26 cellular contexts compared by ENCODE assay signal in the genomic region with DNA sequence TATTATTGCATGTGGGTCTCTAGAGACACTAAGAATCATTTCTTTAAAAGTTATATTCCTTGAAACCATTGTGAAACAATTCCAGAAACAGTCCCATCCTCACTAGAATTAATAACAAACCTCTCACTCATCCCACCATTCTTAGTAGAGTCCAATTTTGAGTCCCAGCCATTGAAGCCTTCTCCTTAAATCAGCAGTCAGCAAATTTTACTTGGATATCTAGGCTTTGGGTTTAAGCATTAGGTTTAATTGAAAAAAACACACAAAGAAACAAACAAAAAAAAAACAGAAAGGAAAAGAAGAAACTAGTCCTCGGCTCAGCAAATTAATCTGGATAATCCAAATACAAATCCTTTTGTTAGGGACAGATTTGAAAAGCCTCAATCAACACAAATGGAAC.
"Had no signal": no experiment of that assay in that cellular context is flagged by ENCODE, and none has a peak within 500 bp of the region (broad histone marks: within the 10 kb centered on the region; RNA-seq: fewer than 3 reads in every experiment).

No MANE protein-coding gene starts in this region.

- H3K4me3 ChIP-seq: colonic mucosa, esophagus squamous epithelium, gastrocnemius medialis, heart right ventricle, left lung, lower lobe of right lung, mucosa of descending colon had no signal

- DNase-seq: colonic mucosa; cortex of kidney; effector CD8-positive, alpha-beta T cell; effector memory CD8-positive, alpha-beta T cell; endodermal cell; erythroblast; esophagus squamous epithelium; foreskin fibroblast; foreskin melanocyte; gastrocnemius medialis; glutamatergic neuron; head of caudate nucleus; heart right ventricle; hippocampal formation; left cardiac atrium; left lung; left ventricle myocardium superior; lower lobe of right lung; mesenchymal stem cell; mucosa of descending colon; naive B cell had no signal

- H3K9me3 ChIP-seq: colonic mucosa, esophagus squamous epithelium, gastrocnemius medialis, heart right ventricle, left lung, lower lobe of right lung, mucosa of descending colon had no signal

- H3K4me1 ChIP-seq: colonic mucosa, esophagus squamous epithelium, gastrocnemius medialis, heart right ventricle, left lung, lower lobe of right lung had no signal

- H3K36me3 ChIP-seq: colonic mucosa, esophagus squamous epithelium, gastrocnemius medialis, heart right ventricle, left lung, lower lobe of right lung had no signal

- FAIRE-seq: endometrium, islet of Langerhans, keratinocyte had no signal

- H3K27me3 ChIP-seq: colonic mucosa, esophagus squamous epithelium, gastrocnemius medialis, heart right ventricle, left lung had no signal

- ATAC-seq: effector memory CD8-positive, alpha-beta T cell; esophagus mucosa; gastrocnemius medialis; heart right ventricle; left cardiac atrium; left lung; left ventricle myocardium superior; lower lobe of right lung; mucosa of descending colon had no signal

- H3K27ac ChIP-seq: colonic mucosa, epithelial cell of prostate, esophagus squamous epithelium, gastrocnemius medialis, heart right ventricle, left lung, lower lobe of right lung had no signal
